In the genomic region with DNA sequence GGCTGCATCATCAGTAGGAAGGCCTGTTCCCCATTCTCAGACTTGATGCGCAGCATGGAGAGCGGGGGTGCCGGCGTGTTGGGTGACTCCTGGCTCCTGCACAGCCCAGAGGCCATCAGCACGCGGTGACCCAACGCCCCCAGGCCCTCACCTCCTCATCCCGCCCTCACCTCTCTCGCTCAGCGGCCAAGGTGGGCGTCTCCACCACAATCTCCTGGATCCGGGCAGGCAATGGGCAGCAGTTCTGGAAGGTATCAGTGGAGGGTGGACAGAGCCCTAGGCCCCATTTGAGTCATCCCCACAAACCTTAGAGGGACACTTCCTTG, we compare ENCODE assay signal across 2 cellular contexts.
TF ChIP-seq lines count a peak whose summit lies in the region.

No MANE protein-coding gene starts in this region.

TF ChIP-seq in SK-N-SH, 30 proteins besides CTCF, POLR2A, EP300 and RAD21 (continued from another document):
- TF ChIP-seq, protein P1, sequence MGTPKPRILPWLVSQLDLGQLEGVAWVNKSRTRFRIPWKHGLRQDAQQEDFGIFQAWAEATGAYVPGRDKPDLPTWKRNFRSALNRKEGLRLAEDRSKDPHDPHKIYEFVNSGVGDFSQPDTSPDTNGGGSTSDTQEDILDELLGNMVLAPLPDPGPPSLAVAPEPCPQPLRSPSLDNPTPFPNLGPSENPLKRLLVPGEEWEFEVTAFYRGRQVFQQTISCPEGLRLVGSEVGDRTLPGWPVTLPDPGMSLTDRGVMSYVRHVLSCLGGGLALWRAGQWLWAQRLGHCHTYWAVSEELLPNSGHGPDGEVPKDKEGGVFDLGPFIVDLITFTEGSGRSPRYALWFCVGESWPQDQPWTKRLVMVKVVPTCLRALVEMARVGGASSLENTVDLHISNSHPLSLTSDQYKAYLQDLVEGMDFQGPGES (IDR thresholded peaks at IDR 0.05; ENCODE audit: low read depth, low read length): no peak

TF ChIP-seq in SK-N-SH treated with all-trans-retinoic acid at 6 μM for 48 hours, 23 proteins besides CTCF, POLR2A, EP300 and RAD21 (continued from another document):
- TF ChIP-seq, protein P2, sequence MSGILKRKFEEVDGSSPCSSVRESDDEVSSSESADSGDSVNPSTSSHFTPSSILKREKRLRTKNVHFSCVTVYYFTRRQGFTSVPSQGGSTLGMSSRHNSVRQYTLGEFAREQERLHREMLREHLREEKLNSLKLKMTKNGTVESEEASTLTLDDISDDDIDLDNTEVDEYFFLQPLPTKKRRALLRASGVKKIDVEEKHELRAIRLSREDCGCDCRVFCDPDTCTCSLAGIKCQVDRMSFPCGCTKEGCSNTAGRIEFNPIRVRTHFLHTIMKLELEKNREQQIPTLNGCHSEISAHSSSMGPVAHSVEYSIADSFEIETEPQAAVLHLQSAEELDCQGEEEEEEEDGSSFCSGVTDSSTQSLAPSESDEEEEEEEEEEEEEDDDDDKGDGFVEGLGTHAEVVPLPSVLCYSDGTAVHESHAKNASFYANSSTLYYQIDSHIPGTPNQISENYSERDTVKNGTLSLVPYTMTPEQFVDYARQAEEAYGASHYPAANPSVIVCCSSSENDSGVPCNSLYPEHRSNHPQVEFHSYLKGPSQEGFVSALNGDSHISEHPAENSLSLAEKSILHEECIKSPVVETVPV (CRISPR knock-in tag; IDR thresholded peaks at IDR 0.05): no peak
- TF ChIP-seq ZC3H10 (CRISPR knock-in tag; IDR thresholded peaks at IDR 0.05) (no peak), OSR1 (CRISPR knock-in tag; IDR thresholded peaks at IDR 0.05) (no peak), ESRRG (CRISPR knock-in tag; IDR thresholded peaks at IDR 0.05) (no peak), RARB (CRISPR knock-in tag; IDR thresholded peaks at IDR 0.05) (no peak), ZFP3 (CRISPR knock-in tag; IDR thresholded peaks at IDR 0.05) (no peak), TCF4 (CRISPR knock-in tag; IDR thresholded peaks at IDR 0.05; ENCODE audit: borderline replicate concordance) (no peak), PPARA (CRISPR knock-in tag; IDR thresholded peaks at IDR 0.05; ENCODE audit: borderline replicate concordance) (no peak)
